ENCODE assay signal across 21 cellular contexts in genomic region chr17:6245301-6245810, GRCh38.
"Had no signal": no experiment of that assay in that cellular context is flagged by ENCODE, and none has a peak within 500 bp of the region (broad histone marks: within the 10 kb centered on the region; RNA-seq: fewer than 3 reads in every experiment).

No MANE protein-coding gene starts in this region.

- DNase-seq: IMR-90, Karpas-422, KG1, MM.1S, NCI-H1092 treated with DMSO at 0.1 percent for 48 hours, NCI-H1436, NCI-H187, NCI-H2029, NCI-H2081 treated with DMSO at 0.1 percent for 48 hours, NCI-H2171, NCI-H226, NCI-H446 treated with DMSO at 0.1 percent for 48 hours, NCI-H510A treated with DMSO at 0.1 percent for 48 hours, NCI-H526, PC-3, SHP77, SK-N-SH, SW 1271, T-cell had no signal

- ATAC-seq: HepG2, Panc1, PC-3, T-cell had no signal

- H3K36me3 Mint-ChIP-seq: T-cell had no signal

- H3K9me3 Mint-ChIP-seq: T-cell had no signal

- H3K9me3 ChIP-seq: SK-N-SH had no signal

- H3K4me3 Mint-ChIP-seq: T-cell had no signal

- H3K27ac Mint-ChIP-seq: T-cell had no signal

- H3K4me1 Mint-ChIP-seq: T-cell had no signal
